Comparison of ENCODE assay signal across 26 cellular contexts in genomic region chr9:134284273-134284672, GRCh38. TPM values are rescaled to one million over a fixed set of nuclear protein-coding genes. Genes with fewer than 3 reads are reported as not detected.
DNase-seq lines count a peak whose midpoint lies in the region; ATAC-seq and TF ChIP-seq lines count a peak whose summit lies in the region.
"Had no signal": no experiment of that assay in that cellular context is flagged by ENCODE, and none has a peak within 500 bp of the region (broad histone marks: within the 10 kb centered on the region; RNA-seq: fewer than 3 reads in every experiment).

No MANE protein-coding gene starts in this region.

- H3K9me3 Mint-ChIP-seq in MCF 10A (ENCODE audit: unreplicated experiment) (no peaks in the 10 kb centered on the region), immature natural killer cell (no peaks in the 10 kb centered on the region)
- H3K9me3 Mint-ChIP-seq: activated T-helper 17 cell treated with anti-CD3 and anti-CD28 coated beads, Interleukin-2, amount 50 U/mL, for 72 hours; naive thymus-derived CD4-positive, alpha-beta T cell; stimulated activated naive B cell treated with anti-CD40 and anti-IgM and Interleukin-4, amounts not matched to agents 10 μg/mL and 1 μg/mL and 100 μg/mL, for 72 hours; T-helper 1 cell treated with Interleukin-12 subunit alpha and Interleukin-12 subunit beta and Interleukin-4 antibody, amounts not matched to agents 30 μg/mL and 1 μg/mL, for 36 hours had no signal

- H3K79me2 ChIP-seq in mammary epithelial cell (ENCODE audit: insufficient read depth, low read length), result no peaks in the 10 kb centered on the region

- dilution Hi-C loops in mammary epithelial cell (cut with HindIII; ENCODE audit: low sequenced_read_pairs), result no loop called here

- in situ Hi-C loops in mammary epithelial cell (cut with MboI; ENCODE audit: low sequenced_read_pairs in 2 of 2), result no loop called here

- H3K36me3 Mint-ChIP-seq in MCF 10A (ENCODE audit: insufficient read depth, unreplicated experiment), result no peaks in the 10 kb centered on the region
- no peaks in the 10 kb centered on the region for H3K36me3 Mint-ChIP-seq in immature natural killer cell
- H3K36me3 Mint-ChIP-seq: activated naive CD8-positive, alpha-beta T cell; naive thymus-derived CD4-positive, alpha-beta T cell; stimulated activated naive B cell treated with anti-CD40 and anti-IgM and Interleukin-4, amounts not matched to agents 10 μg/mL and 1 μg/mL and 100 μg/mL, for 72 hours had no signal

- H3K9me3 ChIP-seq in mammary epithelial cell (replicated peaks; ENCODE audit: insufficient read depth, low read length) (no peaks in the 10 kb centered on the region), body of pancreas (no peaks in the 10 kb centered on the region)
- H3K9me3 ChIP-seq: esophagus squamous epithelium, SJCRH30, testis had no signal

- ATAC-seq in body of pancreas (peak; percentile 76), left lobe of liver (peak; percentile 69)
- ATAC-seq: activated T-helper 17 cell treated with anti-CD3 and anti-CD28 coated beads, Interleukin-2, amount 50 U/mL, for 72 hours; naive thymus-derived CD4-positive, alpha-beta T cell; stimulated activated naive B cell treated with anti-CD40 and anti-IgM and Interleukin-4, amounts not matched to agents 10 μg/mL and 1 μg/mL and 100 μg/mL, for 72 hours had no signal

- no peaks in the 10 kb centered on the region for H3K27me3 ChIP-seq in mammary epithelial cell (ENCODE audit: insufficient read depth, low read length)
- no peaks in the 10 kb centered on the region for H3K27me3 ChIP-seq in body of pancreas
- H3K27me3 ChIP-seq: testis had no signal

- H3K27ac ChIP-seq in mammary epithelial cell (ENCODE audit: insufficient read depth, low read depth, low read length), result no peak overlapping the region
- H3K27ac ChIP-seq in body of pancreas, result peak overlapping the region; percentile 75 to 83 (median 81)
- H3K27ac ChIP-seq: KMS-11, SJCRH30, skin epidermis, testis had no signal

- BruUV-seq in MCF 10A (replicated peaks; lab: Mats Ljungman, UMichigan) (no TSS peak), mammary epithelial cell (replicated peaks; lab: Mats Ljungman, UMichigan) (no TSS peak)

- H3K4me3 ChIP-seq in mammary epithelial cell (replicated peaks in 1 of 3; ENCODE audit: insufficient read depth in 1 of 3, low read depth in 2 of 3, low read length in 3 of 3), result no peak overlapping the region
- H3K4me3 ChIP-seq in body of pancreas, result no peak overlapping the region
- H3K4me3 ChIP-seq: esophagus squamous epithelium, SJCRH30, skin epidermis, testis had no signal

- no peaks in the 10 kb centered on the region for H4K20me1 ChIP-seq in mammary epithelial cell (ENCODE audit: insufficient read depth, low read length)

- H3K4me3 Mint-ChIP-seq in MCF 10A (ENCODE audit: unreplicated experiment), result no peak overlapping the region
- H3K4me3 Mint-ChIP-seq in immature natural killer cell, result no peak overlapping the region
- H3K4me3 Mint-ChIP-seq: activated naive CD8-positive, alpha-beta T cell; activated T-helper 17 cell treated with anti-CD3 and anti-CD28 coated beads, Interleukin-2, amount 50 U/mL, for 72 hours; naive thymus-derived CD4-positive, alpha-beta T cell; stimulated activated naive B cell treated with anti-CD40 and anti-IgM and Interleukin-4, amounts not matched to agents 10 μg/mL and 1 μg/mL and 100 μg/mL, for 72 hours; T-helper 1 cell treated with Interleukin-12 subunit alpha and Interleukin-12 subunit beta and Interleukin-4 antibody, amounts not matched to agents 30 μg/mL and 1 μg/mL, for 36 hours had no signal

- H3K4me1 Mint-ChIP-seq in MCF 10A (ENCODE audit: insufficient read depth, unreplicated experiment) (peaks cover 23% of the 10 kb centered on the region), immature natural killer cell (no peaks in the 10 kb centered on the region)
- H3K4me1 Mint-ChIP-seq: activated T-helper 17 cell treated with anti-CD3 and anti-CD28 coated beads, Interleukin-2, amount 50 U/mL, for 72 hours had no signal

- no peak overlapping the region for H3K9ac ChIP-seq in mammary epithelial cell (ENCODE audit: insufficient read depth, low read length)
- H3K9ac ChIP-seq: KMS-11 had no signal

- intact Hi-C loops in MCF 10A (cut with micrococcal nuclease), result loop anchor here (5.0 kb wide), 1 partner anchor 158 kb away; no protein-coding TSS in a partner anchor
- intact Hi-C loops in mammary epithelial cell (cut with micrococcal nuclease), result no loop called here
- intact Hi-C loops in body of pancreas (cut with DNase I), result no loop called here

- H3K27ac Mint-ChIP-seq in MCF 10A (ENCODE audit: low read depth, unreplicated experiment) (no peak overlapping the region), immature natural killer cell (no peak overlapping the region)
- H3K27ac Mint-ChIP-seq: activated naive CD8-positive, alpha-beta T cell; activated T-helper 17 cell treated with anti-CD3 and anti-CD28 coated beads, Interleukin-2, amount 50 U/mL, for 72 hours; naive thymus-derived CD4-positive, alpha-beta T cell; stimulated activated naive B cell treated with anti-CD40 and anti-IgM and Interleukin-4, amounts not matched to agents 10 μg/mL and 1 μg/mL and 100 μg/mL, for 72 hours; T-helper 1 cell treated with Interleukin-12 subunit alpha and Interleukin-12 subunit beta and Interleukin-4 antibody, amounts not matched to agents 30 μg/mL and 1 μg/mL, for 36 hours had no signal

- TF ChIP-seq POLR2A in body of pancreas (IDR thresholded peaks at IDR 0.05) (peak in 2 of 3 donors; percentile 19 to 42), erythroblast (IDR thresholded peaks at IDR 0.05; ENCODE audit: low read length) (no peak)

- DNase-seq in MCF 10A (ENCODE audit: unreplicated experiment), result peak; percentile 70
- no peak for DNase-seq in mammary epithelial cell
- DNase-seq in body of pancreas, result peak; percentile 69 to 83 (median 80)
- DNase-seq in left lobe of liver (ENCODE audit: low spot score), result peak; percentile 96
- DNase-seq in erythroblast (lab: John Stamatoyannopoulos, UW), result no peak
- no peak for DNase-seq in anterior cingulate cortex (lab: John Stamatoyannopoulos, UW)
- no peak for DNase-seq in immature natural killer cell
- no peak for DNase-seq in SW 1271 (lab: John Stamatoyannopoulos, UW)
- DNase-seq: activated CD8-positive, alpha-beta memory T cell treated with anti-CD3 and anti-CD28 coated beads, Interleukin-2, amount 50 U/mL, for 4 hours; DMS79 treated with DMSO at 0.1 percent for 48 hours; effector CD8-positive, alpha-beta T cell; esophagus squamous epithelium; kidney glomerular epithelial cell; naive thymus-derived CD4-positive, alpha-beta T cell; NCI-H1048; NCI-H187 treated with DMSO at 0.1 percent for 48 hours; NCI-H226; SJCRH30; stimulated activated CD4-positive, alpha-beta T cell treated with anti-CD3 and anti-CD28 coated beads, Interleukin-2, amount 100 ng/mL, for 24 hours; stimulated activated naive B cell treated with anti-CD40 and anti-IgM and Interleukin-4, amounts not matched to agents 10 μg/mL and 1 μg/mL and 100 μg/mL, for 72 hours; testis had no signal

- no peaks in the 10 kb centered on the region for H3K36me3 ChIP-seq in mammary epithelial cell (ENCODE audit: insufficient read depth, low read length)
- H3K36me3 ChIP-seq in body of pancreas (replicated peaks in 1 of 2; ENCODE audit: insufficient read depth in 1 of 2, low read depth in 2 of 2), result no peaks in the 10 kb centered on the region
- H3K36me3 ChIP-seq: esophagus squamous epithelium, SJCRH30 had no signal

- no peak overlapping the region for H3K4me2 ChIP-seq in mammary epithelial cell (ENCODE audit: insufficient read depth, low read depth, low read length)
- H3K4me2 ChIP-seq: KMS-11 had no signal

- POLR2A ChIA-PET in MCF 10A (lab: Yijun Ruan, JAX), result interaction anchor here (0.6 to 1.1 kb wide), 2 partner anchors 34 to 79 kb away, joined by 3 read pairs; no protein-coding TSS in a partner anchor

- TF ChIP-seq CTCF in MCF 10A (IDR thresholded peaks at IDR 0.05; ENCODE audit: unreplicated experiment), result no peak
- no peak for TF ChIP-seq CTCF in mammary epithelial cell (conservative IDR thresholded peaks at IDR 0.05 in 1 of 2, IDR thresholded peaks at IDR 0.05 in 1 of 2; ENCODE audit: extremely low read depth in 1 of 2, insufficient read depth in 1 of 2, low read depth in 1 of 2, low read length in 2 of 2)
- TF ChIP-seq CTCF in body of pancreas (IDR thresholded peaks at IDR 0.05), result peak in 3 of 7 experiments; percentile 8 to 22 (median 9)

- 45% methylated on average over 7 of the region's 9 CpGs for WGBS in mammary epithelial cell (ENCODE audit: low coverage, missing lambda C conversion rate)
- 50% methylated on average over 9 of the region's 9 CpGs; no CpG with 5 or more reads in 1 of the 2 donors for WGBS in body of pancreas, 2 donors

- CTCF ChIA-PET in MCF 10A (lab: Yijun Ruan, JAX), result interaction anchor here (0.6 to 1.1 kb wide), 2 partner anchors 41 to 218 kb away, joined by 3 to 5 read pairs; no protein-coding TSS in a partner anchor
- CTCF ChIA-PET in mammary epithelial cell (lab: Charles Lee; ENCODE audit: low non-redundant PET), result no interaction called here

- peaks cover 2% of the 10 kb centered on the region for H3K27me3 Mint-ChIP-seq in MCF 10A (ENCODE audit: insufficient read depth, unreplicated experiment)
- peaks cover 2 to 4% (median 4%) of the 10 kb centered on the region in 3 donors for H3K27me3 Mint-ChIP-seq in immature natural killer cell (ENCODE audit: low read depth in 3 of 3)

- H3K4me1 ChIP-seq in mammary epithelial cell (ENCODE audit: insufficient read depth, low read length) (peaks cover 7% of the 10 kb centered on the region), body of pancreas (peaks cover 33% of the 10 kb centered on the region)
- H3K4me1 ChIP-seq: SJCRH30 had no signal

- no peak overlapping the region for H2AFZ ChIP-seq in mammary epithelial cell (ENCODE audit: low read depth, low read length)

RNA-seq across cellular contexts. Expression of gene RXRA, which starts 42.0 kb away (rescaled TPM):
- total RNA-seq in MCF 10A (2022) (57.7 and 65.5 TPM in 2 replicates), mammary epithelial cell (10 to 100 TPM; 31.0 to 39.2 TPM), body of pancreas (10 to 100 TPM; 31.4 to 41.9 TPM), left lobe of liver (163 TPM)
- polyA plus RNA-seq in mammary epithelial cell (25.2 TPM), immature natural killer cell (1 to 10 TPM; 1.0 to 4.4 (median 1.9) TPM)
- 28.5 TPM for polyA minus RNA-seq in mammary epithelial cell

Comparison
In these comparisons a context has a peak if more than half of its experiments do, and no peak if none do; other contexts are left out.
1. DNase-seq: peak in MCF 10A (single experiment), body of pancreas (4 of 4) and left lobe of liver (single experiment); none in mammary epithelial cell (single experiment), erythroblast (0 of 2), anterior cingulate cortex (0 of 58), immature natural killer cell (0 of 3) and SW 1271 (0 of 2).